In genomic region chr4:107806196-107806595, GRCh38 we compare ENCODE assay signal across 24 cellular contexts.
"Had no signal": no experiment of that assay in that cellular context is flagged by ENCODE, and none has a peak within 500 bp of the region (broad histone marks: within the 10 kb centered on the region; RNA-seq: fewer than 3 reads in every experiment).

No MANE protein-coding gene starts in this region.

- DNase-seq: cortex of kidney; effector CD8-positive, alpha-beta T cell; endodermal cell; hypothalamus; immature natural killer cell; islet precursor cell; kidney glomerular epithelial cell; left ventricle myocardium superior; lower lobe of right lung; naive B cell; right cardiac atrium; small intestine; stimulated activated CD4-positive, alpha-beta T cell treated with anti-CD3 and anti-CD28 coated beads, Interleukin-15, amount 100 ng/mL, for 24 hours; stimulated activated CD4-positive, alpha-beta T cell treated with anti-CD3 and anti-CD28 coated beads, Interleukin-2, amount 100 ng/mL, for 48 hours; stimulated activated naive B cell treated with anti-CD40 and anti-IgM and Interleukin-4, amounts not matched to agents 10 μg/mL and 1 μg/mL and 100 μg/mL, for 72 hours; transverse colon; upper lobe of right lung; uterus had no signal

- H3K9me3 Mint-ChIP-seq: endodermal cell; natural killer cell treated with Interleukin-12 subunit alpha and Interleukin-12 subunit beta and Interleukin-15 and Interleukin-18, amount 100 ng/mL, for 72 hours; neural crest cell; stimulated activated naive B cell treated with anti-CD40 and anti-IgM and Interleukin-4, amounts not matched to agents 10 μg/mL and 1 μg/mL and 100 μg/mL, for 72 hours; stimulated activated naive CD8-positive, alpha-beta T cell treated with anti-CD3 and anti-CD28 coated beads, Interleukin-15, Interleukin-2, amounts not matched to agents 100 ng/mL and 50 ng/mL, for 24 hours had no signal

- H3K4me3 Mint-ChIP-seq: endodermal cell; immature natural killer cell; naive B cell; natural killer cell treated with Interleukin-12 subunit alpha and Interleukin-12 subunit beta and Interleukin-15 and Interleukin-18, amount 100 ng/mL, for 72 hours; neural crest cell; stimulated activated naive B cell treated with anti-CD40 and anti-IgM and Interleukin-4, amounts not matched to agents 10 μg/mL and 1 μg/mL and 100 μg/mL, for 72 hours; stimulated activated naive CD8-positive, alpha-beta T cell treated with anti-CD3 and anti-CD28 coated beads, Interleukin-15, Interleukin-2, amounts not matched to agents 100 ng/mL and 50 ng/mL, for 24 hours had no signal

- H3K36me3 ChIP-seq: lower lobe of right lung, prostate gland, suprapubic skin, transverse colon, upper lobe of right lung, uterus had no signal

- H3K4me3 ChIP-seq: lower lobe of right lung, prostate gland, suprapubic skin, transverse colon, upper lobe of right lung, uterus had no signal

- ATAC-seq: esophagus mucosa; left ventricle myocardium superior; lower lobe of right lung; natural killer cell treated with Interleukin-12 subunit alpha and Interleukin-12 subunit beta and Interleukin-15 and Interleukin-18, amount 100 ng/mL, for 72 hours; stimulated activated naive B cell treated with anti-CD40 and anti-IgM and Interleukin-4, amounts not matched to agents 10 μg/mL and 1 μg/mL and 100 μg/mL, for 72 hours; upper lobe of right lung had no signal

- H3K4me1 Mint-ChIP-seq: immature natural killer cell; naive B cell; neural crest cell; stimulated activated naive B cell treated with anti-CD40 and anti-IgM and Interleukin-4, amounts not matched to agents 10 μg/mL and 1 μg/mL and 100 μg/mL, for 72 hours had no signal

- H3K4me1 ChIP-seq: prostate gland, suprapubic skin, uterus had no signal

- H3K27me3 ChIP-seq: suprapubic skin, transverse colon, uterus had no signal

- H3K9me3 ChIP-seq: lower lobe of right lung, prostate gland, suprapubic skin, transverse colon, upper lobe of right lung, uterus had no signal

- H3K27ac Mint-ChIP-seq: endodermal cell; immature natural killer cell; naive B cell; natural killer cell treated with Interleukin-12 subunit alpha and Interleukin-12 subunit beta and Interleukin-15 and Interleukin-18, amount 100 ng/mL, for 72 hours; stimulated activated naive B cell treated with anti-CD40 and anti-IgM and Interleukin-4, amounts not matched to agents 10 μg/mL and 1 μg/mL and 100 μg/mL, for 72 hours; stimulated activated naive CD8-positive, alpha-beta T cell treated with anti-CD3 and anti-CD28 coated beads, Interleukin-15, Interleukin-2, amounts not matched to agents 100 ng/mL and 50 ng/mL, for 24 hours had no signal

- H3K36me3 Mint-ChIP-seq: immature natural killer cell; naive B cell; natural killer cell treated with Interleukin-12 subunit alpha and Interleukin-12 subunit beta and Interleukin-15 and Interleukin-18, amount 100 ng/mL, for 72 hours; stimulated activated naive B cell treated with anti-CD40 and anti-IgM and Interleukin-4, amounts not matched to agents 10 μg/mL and 1 μg/mL and 100 μg/mL, for 72 hours had no signal
